9 cellular contexts compared by ENCODE assay signal in genomic region chr14:61752626-61753025, GRCh38. TPM values are rescaled to one million over a fixed set of nuclear protein-coding genes. Genes with fewer than 3 reads are reported as not detected.
DNase-seq lines count a peak whose midpoint lies in the region; ATAC-seq lines count a peak whose summit lies in the region.
"Had no signal": no experiment of that assay in that cellular context is flagged by ENCODE, and none has a peak within 500 bp of the region (broad histone marks: within the 10 kb centered on the region; RNA-seq: fewer than 3 reads in every experiment).

No MANE protein-coding gene starts in this region.

- intact Hi-C loops in activated T-helper 1 cell treated with anti-CD3 and anti-CD28 coated beads, Interleukin-12 subunit alpha, Interleukin-12 subunit beta, Interleukin-2, Interleukin-4 antibody, amounts not matched to agents 30 ng/mL and 10 ng/mL and 1 ng/mL, durations not matched to agents 14 hours and 24 hours and 36 hours (cut with micrococcal nuclease) = loop anchor here (5.0 kb wide), 1 partner anchor 360 kb away; no protein-coding TSS in a partner anchor

- DNase-seq in T-helper 2 cell treated with Interferon-gamma antibody and Interleukin-4, amounts not matched to agents 5 μg/mL and 100 μg/mL, for 36 hours (ENCODE audit: low spot score) = no peak
- DNase-seq in T-helper 2 cell (no peak), HAP-1 (ENCODE audit: low spot score in 2 of 2) (no peak)
- DNase-seq in activated T-helper 1 cell treated with anti-CD3 and anti-CD28 coated beads, Interleukin-12 subunit alpha, Interleukin-12 subunit beta, Interleukin-2, Interleukin-4 antibody, amounts not matched to agents 30 ng/mL and 10 ng/mL and 1 ng/mL, durations not matched to agents 14 hours and 24 hours and 36 hours (ENCODE audit: low spot score) = no peak
- peak; percentile 6 for DNase-seq in stimulated activated naive B cell treated with anti-CD40 and anti-IgM and Interleukin-4, amounts not matched to agents 10 μg/mL and 1 μg/mL and 100 μg/mL, for 72 hours
- DNase-seq in stimulated activated CD4-positive, alpha-beta T cell treated with anti-CD3 and anti-CD28 coated beads, Interleukin-15, amount 100 ng/mL, for 24 hours = no peak
- DNase-seq: T-helper 9 cell had no signal

- H3K4me1 Mint-ChIP-seq in T-helper 2 cell treated with Interferon-gamma antibody and Interleukin-4, amounts not matched to agents 5 μg/mL and 100 μg/mL, for 36 hours (ENCODE audit: low read depth) = peaks cover 38% of the 10 kb centered on the region
- peaks cover 47% of the 10 kb centered on the region for H3K4me1 Mint-ChIP-seq in activated T-helper 1 cell treated with anti-CD3 and anti-CD28 coated beads, Interleukin-12 subunit alpha, Interleukin-12 subunit beta, Interleukin-2, Interleukin-4 antibody, amounts not matched to agents 30 ng/mL and 10 ng/mL and 1 ng/mL, durations not matched to agents 14 hours and 24 hours and 36 hours (ENCODE audit: low read depth)
- peaks cover 15 to 32% of the 10 kb centered on the region in 2 donors for H3K4me1 Mint-ChIP-seq in stimulated activated naive B cell treated with anti-CD40 and anti-IgM and Interleukin-4, amounts not matched to agents 10 μg/mL and 1 μg/mL and 100 μg/mL, for 72 hours

- peaks cover 5% of the 10 kb centered on the region for H3K36me3 ChIP-seq in HAP-1 (replicated peaks)

- H3K9me3 Mint-ChIP-seq in T-helper 2 cell treated with Interferon-gamma antibody and Interleukin-4, amounts not matched to agents 5 μg/mL and 100 μg/mL, for 36 hours = no peaks in the 10 kb centered on the region
- H3K9me3 Mint-ChIP-seq in activated T-helper 1 cell treated with anti-CD3 and anti-CD28 coated beads, Interleukin-12 subunit alpha, Interleukin-12 subunit beta, Interleukin-2, Interleukin-4 antibody, amounts not matched to agents 30 ng/mL and 10 ng/mL and 1 ng/mL, durations not matched to agents 14 hours and 24 hours and 36 hours = no peaks in the 10 kb centered on the region
- H3K9me3 Mint-ChIP-seq in stimulated activated naive B cell treated with anti-CD40 and anti-IgM and Interleukin-4, amounts not matched to agents 10 μg/mL and 1 μg/mL and 100 μg/mL, for 72 hours = no peaks in the 10 kb centered on the region

- no peak overlapping the region for H3K27ac Mint-ChIP-seq in T-helper 2 cell treated with Interferon-gamma antibody and Interleukin-4, amounts not matched to agents 5 μg/mL and 100 μg/mL, for 36 hours
- H3K27ac Mint-ChIP-seq in activated T-helper 1 cell treated with anti-CD3 and anti-CD28 coated beads, Interleukin-12 subunit alpha, Interleukin-12 subunit beta, Interleukin-2, Interleukin-4 antibody, amounts not matched to agents 30 ng/mL and 10 ng/mL and 1 ng/mL, durations not matched to agents 14 hours and 24 hours and 36 hours = peak overlapping the region; percentile 4
- H3K27ac Mint-ChIP-seq in stimulated activated naive B cell treated with anti-CD40 and anti-IgM and Interleukin-4, amounts not matched to agents 10 μg/mL and 1 μg/mL and 100 μg/mL, for 72 hours = peak overlapping the region; percentile 43

- peak overlapping the region; percentile 8 for H3K4me3 Mint-ChIP-seq in T-helper 2 cell treated with Interferon-gamma antibody and Interleukin-4, amounts not matched to agents 5 μg/mL and 100 μg/mL, for 36 hours
- no peak overlapping the region for H3K4me3 Mint-ChIP-seq in activated T-helper 1 cell treated with anti-CD3 and anti-CD28 coated beads, Interleukin-12 subunit alpha, Interleukin-12 subunit beta, Interleukin-2, Interleukin-4 antibody, amounts not matched to agents 30 ng/mL and 10 ng/mL and 1 ng/mL, durations not matched to agents 14 hours and 24 hours and 36 hours
- peak overlapping the region in 1 of 2 donors; percentile 10 for H3K4me3 Mint-ChIP-seq in stimulated activated naive B cell treated with anti-CD40 and anti-IgM and Interleukin-4, amounts not matched to agents 10 μg/mL and 1 μg/mL and 100 μg/mL, for 72 hours

- H3K27me3 ChIP-seq in HAP-1 (ENCODE audit: low read depth) = no peaks in the 10 kb centered on the region

- H3K9me3 ChIP-seq in HAP-1 = no peaks in the 10 kb centered on the region

- ATAC-seq in HG03175 (IDR thresholded peaks at IDR 0.05; ENCODE audit: unreplicated experiment) (peak; percentile 59), GM21526 (IDR thresholded peaks at IDR 0.05; ENCODE audit: low FRiP score, unreplicated experiment) (no peak)
- ATAC-seq in stimulated activated naive B cell treated with anti-CD40 and anti-IgM and Interleukin-4, amounts not matched to agents 10 μg/mL and 1 μg/mL and 100 μg/mL, for 72 hours (replicated peaks) = peak; percentile 65 to 68

- no peaks in the 10 kb centered on the region for H3K27me3 Mint-ChIP-seq in T-helper 2 cell treated with Interferon-gamma antibody and Interleukin-4, amounts not matched to agents 5 μg/mL and 100 μg/mL, for 36 hours (ENCODE audit: low read depth)
- peaks cover 5% of the 10 kb centered on the region for H3K27me3 Mint-ChIP-seq in activated T-helper 1 cell treated with anti-CD3 and anti-CD28 coated beads, Interleukin-12 subunit alpha, Interleukin-12 subunit beta, Interleukin-2, Interleukin-4 antibody, amounts not matched to agents 30 ng/mL and 10 ng/mL and 1 ng/mL, durations not matched to agents 14 hours and 24 hours and 36 hours (ENCODE audit: insufficient read depth)
- H3K27me3 Mint-ChIP-seq in stimulated activated naive B cell treated with anti-CD40 and anti-IgM and Interleukin-4, amounts not matched to agents 10 μg/mL and 1 μg/mL and 100 μg/mL, for 72 hours = no peaks in the 10 kb centered on the region

- peaks cover 11% of the 10 kb centered on the region for H3K4me1 ChIP-seq in HAP-1

- H3K4me3 ChIP-seq in HAP-1 = no peak overlapping the region

- H3K36me3 Mint-ChIP-seq in T-helper 2 cell treated with Interferon-gamma antibody and Interleukin-4, amounts not matched to agents 5 μg/mL and 100 μg/mL, for 36 hours (ENCODE audit: low read depth) = peaks cover 18% of the 10 kb centered on the region
- H3K36me3 Mint-ChIP-seq in activated T-helper 1 cell treated with anti-CD3 and anti-CD28 coated beads, Interleukin-12 subunit alpha, Interleukin-12 subunit beta, Interleukin-2, Interleukin-4 antibody, amounts not matched to agents 30 ng/mL and 10 ng/mL and 1 ng/mL, durations not matched to agents 14 hours and 24 hours and 36 hours (ENCODE audit: low read depth) = peaks cover 42% of the 10 kb centered on the region
- H3K36me3 Mint-ChIP-seq in stimulated activated naive B cell treated with anti-CD40 and anti-IgM and Interleukin-4, amounts not matched to agents 10 μg/mL and 1 μg/mL and 100 μg/mL, for 72 hours = peaks cover 0 to 2% of the 10 kb centered on the region in 2 donors

- in situ Hi-C loops in HAP-1 (cut with MboI; ENCODE audit: low sequenced_read_pairs) = no loop called here

RNA-seq across cellular contexts. Expression of gene SNAPC1, which starts 9.6 kb away (rescaled TPM):
- 10.8 and 11.0 TPM in 2 replicates for total RNA-seq in activated T-helper 1 cell treated with anti-CD3 and anti-CD28 coated beads, Interleukin-12 subunit alpha, Interleukin-12 subunit beta, Interleukin-2, Interleukin-4 antibody, amounts not matched to agents 30 ng/mL and 10 ng/mL and 1 ng/mL, durations not matched to agents 14 hours and 24 hours and 36 hours

RNA-seq across cellular contexts. Expression of gene HIF1A, which starts 57.3 kb away (rescaled TPM):
- 241 and 247 TPM in 2 replicates for total RNA-seq in activated T-helper 1 cell treated with anti-CD3 and anti-CD28 coated beads, Interleukin-12 subunit alpha, Interleukin-12 subunit beta, Interleukin-2, Interleukin-4 antibody, amounts not matched to agents 30 ng/mL and 10 ng/mL and 1 ng/mL, durations not matched to agents 14 hours and 24 hours and 36 hours

RNA-seq across cellular contexts. Expression of gene SYT16, which starts 59.9 kb away (rescaled TPM):
- not detected in 2 replicates for total RNA-seq in activated T-helper 1 cell treated with anti-CD3 and anti-CD28 coated beads, Interleukin-12 subunit alpha, Interleukin-12 subunit beta, Interleukin-2, Interleukin-4 antibody, amounts not matched to agents 30 ng/mL and 10 ng/mL and 1 ng/mL, durations not matched to agents 14 hours and 24 hours and 36 hours
